8 cellular contexts compared by ENCODE assay signal in the genomic region with DNA sequence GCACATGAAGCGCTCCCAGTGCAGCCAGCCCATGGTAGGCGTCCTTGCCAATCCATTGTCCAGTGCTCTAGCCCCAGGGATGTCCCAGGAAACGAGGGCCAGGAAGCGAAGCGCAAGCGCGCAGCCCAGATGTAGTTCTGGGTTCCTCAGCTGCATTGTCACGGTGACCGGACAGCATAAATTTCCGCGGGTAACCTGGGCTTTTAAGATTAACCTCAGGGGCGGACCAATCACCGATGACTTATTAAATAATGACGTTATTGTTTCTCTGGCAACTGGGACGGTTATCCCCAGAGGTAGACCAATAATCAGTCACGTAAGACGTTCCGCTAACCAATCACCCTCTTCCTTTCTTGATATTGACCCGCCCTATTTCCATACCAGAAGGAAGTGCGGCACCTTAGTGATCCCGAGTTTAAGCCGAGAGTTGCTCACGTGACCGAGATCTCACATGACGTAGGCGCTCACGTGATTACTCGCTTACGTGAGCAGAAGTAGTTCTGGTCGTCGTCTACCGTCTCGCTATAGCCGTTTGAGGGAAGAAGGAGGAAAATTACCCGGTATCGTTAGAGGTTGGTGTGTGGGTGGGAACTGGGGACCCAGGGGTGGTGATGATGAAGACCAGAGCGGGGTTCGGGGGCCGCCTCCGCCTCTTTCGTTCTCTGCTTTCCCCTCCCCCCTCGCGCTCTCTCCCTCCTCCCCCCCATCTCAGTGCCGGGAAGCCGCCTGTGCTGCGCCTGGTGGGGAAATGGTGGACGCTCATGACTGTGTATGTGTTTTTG. TPM values are rescaled to one million over a fixed set of nuclear protein-coding genes. Genes with fewer than 3 reads are reported as not detected.
DNase-seq lines count a peak whose midpoint lies in the region; FAIRE-seq and TF ChIP-seq lines count a peak whose summit lies in the region.

A gene (minus strand): TSS at position 178 of the 782 bp plus-strand sequence. CDS start 22 bp downstream, at position 156.
A gene with protein sequence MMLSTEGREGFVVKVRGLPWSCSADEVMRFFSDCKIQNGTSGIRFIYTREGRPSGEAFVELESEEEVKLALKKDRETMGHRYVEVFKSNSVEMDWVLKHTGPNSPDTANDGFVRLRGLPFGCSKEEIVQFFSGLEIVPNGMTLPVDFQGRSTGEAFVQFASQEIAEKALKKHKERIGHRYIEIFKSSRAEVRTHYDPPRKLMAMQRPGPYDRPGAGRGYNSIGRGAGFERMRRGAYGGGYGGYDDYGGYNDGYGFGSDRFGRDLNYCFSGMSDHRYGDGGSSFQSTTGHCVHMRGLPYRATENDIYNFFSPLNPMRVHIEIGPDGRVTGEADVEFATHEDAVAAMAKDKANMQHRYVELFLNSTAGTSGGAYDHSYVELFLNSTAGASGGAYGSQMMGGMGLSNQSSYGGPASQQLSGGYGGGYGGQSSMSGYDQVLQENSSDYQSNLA (plus strand): TSS at position 475 of the 782 bp plus-strand sequence. CDS start 3,767 bp downstream, outside the sequence.

- no peak within 1 kb of the TSS for H4K91ac ChIP-seq in neuronal stem cell (ENCODE audit: low read depth, low read length, poor library complexity)

- H3K27ac ChIP-seq in neuronal stem cell (replicated peaks; ENCODE audit: low read length), result peak within 1 kb of the TSS; percentile 73

- TF ChIP-seq CTCF in HFF-Myc (IDR thresholded peaks at IDR 0.05; ENCODE audit: low read depth, low read length, missing control alignments) (no peak), subcutaneous adipose tissue (IDR thresholded peaks at IDR 0.05; ENCODE audit: low read depth) (no peak)

- peak within 1 kb of the TSS; percentile 99 for H3K4me3 Mint-ChIP-seq in activated naive CD4-positive, alpha-beta T cell treated with anti-CD3 and anti-CD28 coated beads for 36 hours

- H2BK5ac ChIP-seq in neuronal stem cell (ENCODE audit: low read length), result no peak within 1 kb of the TSS

- peak within 1 kb of the TSS; percentile 43 for H3K4me2 ChIP-seq in neuronal stem cell (ENCODE audit: insufficient read depth, low read length, poor library complexity, severe bottlenecking)

- no peak within 1 kb of the TSS for H3K4ac ChIP-seq in neuronal stem cell (ENCODE audit: low read length)

- CTCF ChIA-PET in activated naive CD4-positive, alpha-beta T cell treated with anti-CD3 and anti-CD28 coated beads for 36 hours (lab: Charles Lee), result no interaction called here

- no peaks in the 10 kb centered on the region for H3K27me3 ChIP-seq in neuronal stem cell (ENCODE audit: control insufficient read depth in 3 of 3, insufficient read depth in 3 of 3, low read depth in 1 of 3, low read length in 3 of 3)

- H2BK12ac ChIP-seq in neuronal stem cell (ENCODE audit: low read length), result no peak within 1 kb of the TSS

- peak within 1 kb of the TSS; percentile 87 for H2AFZ ChIP-seq in neuronal stem cell (ENCODE audit: low read length)

- peak within 1 kb of the TSS; percentile 95 for H3K27ac Mint-ChIP-seq in activated naive CD4-positive, alpha-beta T cell treated with anti-CD3 and anti-CD28 coated beads for 36 hours

- no peak within 1 kb of the TSS for H4K8ac ChIP-seq in neuronal stem cell (ENCODE audit: low read depth, low read length)

- no peaks in the 10 kb centered on the region for H3K27me3 Mint-ChIP-seq in activated naive CD4-positive, alpha-beta T cell treated with anti-CD3 and anti-CD28 coated beads for 36 hours (ENCODE audit: low read depth)

- no peak within 1 kb of the TSS for H2AK5ac ChIP-seq in neuronal stem cell (ENCODE audit: low read depth, low read length)

- no peak within 1 kb of the TSS for H2BK120ac ChIP-seq in neuronal stem cell (ENCODE audit: low read depth, low read length)

- H3K4me1 ChIP-seq in neuronal stem cell (ENCODE audit: control insufficient read depth in 2 of 2, insufficient read depth in 1 of 2, low read depth in 1 of 2, low read length in 2 of 2), result no peaks in the 10 kb centered on the region

- DNase-seq in GF-D8 (lab: John Stamatoyannopoulos, UW) (peak; percentile 94), HFF-Myc (ENCODE audit: extremely low read depth, low read depth) (peak; percentile 97), NAMALWA (ENCODE audit: low spot score) (peak; percentile 98), SK-N-DZ (ENCODE audit: low spot score) (peak; percentile 98), frontal cortex (ENCODE audit: low spot score in 2 of 2) (peak; percentile 48 to 65), neuronal stem cell (ENCODE audit: low spot score) (peak; percentile 95)
- DNase-seq in activated naive CD4-positive, alpha-beta T cell treated with anti-CD3 and anti-CD28 coated beads for 36 hours, result peak; percentile 94

- no peak within 1 kb of the TSS for H3K18ac ChIP-seq in neuronal stem cell (ENCODE audit: low read length)

- H3K36me3 ChIP-seq in neuronal stem cell (replicated peaks in 1 of 2; ENCODE audit: control insufficient read depth in 2 of 2, insufficient read depth in 2 of 2, low read length in 2 of 2), result peaks cover 10 to 23% of the 10 kb centered on the region in 2 donors

- no CpG with 5 or more reads among the region's 47 CpGs for WGBS in neuronal stem cell (ENCODE audit: extremely low coverage in 2 of 2, insufficient read length in 2 of 2, insufficient replicate concordance in 1 of 2), 2 donors

- H3K14ac ChIP-seq in neuronal stem cell (ENCODE audit: low read length), result no peak within 1 kb of the TSS

- FAIRE-seq in frontal cortex (lab: Jason Lieb, UNC), result peak; percentile 84

- H3K79me1 ChIP-seq in neuronal stem cell (ENCODE audit: low read depth, low read length), result no peaks in the 10 kb centered on the region

- intact Hi-C loops in activated naive CD4-positive, alpha-beta T cell treated with anti-CD3 and anti-CD28 coated beads for 36 hours (cut with micrococcal nuclease), result loop anchor here (1.0 to 10.0 kb wide), 9 partner anchors 10 to 588 kb away; a partner anchor contains a TSS

- peaks cover 18% of the 10 kb centered on the region for H3K36me3 Mint-ChIP-seq in activated naive CD4-positive, alpha-beta T cell treated with anti-CD3 and anti-CD28 coated beads for 36 hours (ENCODE audit: low read depth)

- H2BK15ac ChIP-seq in neuronal stem cell (ENCODE audit: low read length), result no peak within 1 kb of the TSS

- no peaks in the 10 kb centered on the region for H3K9me3 Mint-ChIP-seq in activated naive CD4-positive, alpha-beta T cell treated with anti-CD3 and anti-CD28 coated beads for 36 hours

- peak within 1 kb of the TSS; percentile 77 for H3K4me3 ChIP-seq in HFF-Myc (replicated peaks; ENCODE audit: low read depth, low read length)
- peak within 1 kb of the TSS; percentile 80 to 94 for H3K4me3 ChIP-seq in neuronal stem cell (ENCODE audit: low read length in 2 of 2)

- H3K9ac ChIP-seq in neuronal stem cell (ENCODE audit: low read depth, low read length, poor library complexity), result peak within 1 kb of the TSS; percentile 60

- H3K9me3 ChIP-seq in neuronal stem cell (replicated peaks in 1 of 2; ENCODE audit: control insufficient read depth in 2 of 2, insufficient read depth in 1 of 2, low read depth in 1 of 2, low read length in 2 of 2), result no peaks in the 10 kb centered on the region

- no peak within 1 kb of the TSS for H3K23ac ChIP-seq in neuronal stem cell (ENCODE audit: low read depth, low read length, poor library complexity)

- H3K4me1 Mint-ChIP-seq in activated naive CD4-positive, alpha-beta T cell treated with anti-CD3 and anti-CD28 coated beads for 36 hours (ENCODE audit: low read depth), result peaks cover 28% of the 10 kb centered on the region

RNA-seq across cellular contexts. Expression of the first gene that starts in this region (rescaled TPM):
- 50.1 and 59.0 TPM in 2 replicates for polyA plus RNA-seq in SK-N-DZ (2014; cell fraction: cytosol; rRNA removed)
- polyA plus RNA-seq in SK-N-DZ (2014; cell fraction: nucleus; rRNA removed), result 104 and 106 TPM in 2 replicates
- total RNA-seq in activated naive CD4-positive, alpha-beta T cell treated with anti-CD3 and anti-CD28 coated beads for 36 hours, result 10 to 100 TPM; 40.7 to 45.8 TPM
- total RNA-seq in frontal cortex (15.5 TPM), subcutaneous adipose tissue (10 to 100 TPM; 22.0 to 79.9 (median 32.4) TPM)
- 36.2 TPM for polyA plus RNA-seq in neuronal stem cell (2013, experiment 1 of 2)
- 34.3 TPM for polyA plus RNA-seq in neuronal stem cell (2013, experiment 2 of 2)

RNA-seq across cellular contexts. Expression of the second gene that starts in this region (rescaled TPM):
- polyA plus RNA-seq in SK-N-DZ (2014; cell fraction: cytosol; rRNA removed), result 57.3 and 58.1 TPM in 2 replicates
- polyA plus RNA-seq in SK-N-DZ (2014; cell fraction: nucleus; rRNA removed), result 12.2 and 23.3 TPM in 2 replicates
- 10 to 100 TPM; 31.5 to 31.9 TPM for total RNA-seq in activated naive CD4-positive, alpha-beta T cell treated with anti-CD3 and anti-CD28 coated beads for 36 hours
- total RNA-seq in frontal cortex (110 TPM), subcutaneous adipose tissue (10 to 100 TPM; 34.5 to 75.0 (median 43.2) TPM)
- 50.6 TPM for polyA plus RNA-seq in neuronal stem cell (2013, experiment 1 of 2)
- polyA plus RNA-seq in neuronal stem cell (2013, experiment 2 of 2), result 49.0 TPM

Comparison
In these comparisons a context has a peak if more than half of its experiments do, and no peak if none do; other contexts are left out.
1. Peak in every context shown above with its lines: DNase-seq, H3K4me3 ChIP-seq and H3K27ac ChIP-seq.